11 cellular contexts compared by ENCODE assay signal in genomic region chr5:958701-959571, GRCh38. TPM values are rescaled to one million over a fixed set of nuclear protein-coding genes. Genes with fewer than 3 reads are reported as not detected.
DNase-seq lines count a peak whose midpoint lies in the region; ATAC-seq and TF ChIP-seq lines count a peak whose summit lies in the region.
"Had no signal": no experiment of that assay in that cellular context is flagged by ENCODE, and none has a peak within 500 bp of the region (broad histone marks: within the 10 kb centered on the region; RNA-seq: fewer than 3 reads in every experiment).

No MANE protein-coding gene starts in this region.

- H3K27me3 Mint-ChIP-seq in activated naive CD8-positive, alpha-beta T cell treated with anti-CD3 and anti-CD28 coated beads, Interleukin-2, amount 50 U/mL, for 24 hours, result peaks cover 32% of the 10 kb centered on the region
- H3K27me3 Mint-ChIP-seq in activated T-helper 1 cell treated with anti-CD3 and anti-CD28 coated beads, Interleukin-12 subunit alpha, Interleukin-12 subunit beta, Interleukin-2, Interleukin-4 antibody, amounts not matched to agents 30 ng/mL and 10 ng/mL and 1 ng/mL, durations not matched to agents 14 hours and 24 hours and 36 hours (ENCODE audit: insufficient read depth), result peaks cover 8% of the 10 kb centered on the region

- no peaks in the 10 kb centered on the region for H3K79me2 ChIP-seq in SK-N-SH (ENCODE audit: insufficient read depth)
- H3K79me2 ChIP-seq: parathyroid adenoma had no signal

- peaks cover 18 to 27% of the 10 kb centered on the region in 2 experiments; a peak in 3 of 4 replicates for H3K4me1 ChIP-seq in SK-N-SH (ENCODE audit: control insufficient read depth in 1 of 2, insufficient read depth in 2 of 2, low read depth in 1 of 2, low read length in 1 of 2)
- peaks cover 46% of the 10 kb centered on the region for H3K4me1 ChIP-seq in Panc1 (ENCODE audit: control insufficient read depth, insufficient read depth, low read length)
- peaks cover 0 to 39% of the 10 kb centered on the region in 2 donors for H3K4me1 ChIP-seq in right atrium auricular region
- H3K4me1 ChIP-seq in upper lobe of left lung, result peaks cover 17 to 36% (median 26%) of the 10 kb centered on the region in 4 donors
- H3K4me1 ChIP-seq: parathyroid adenoma had no signal

- H3K4me1 Mint-ChIP-seq in activated naive CD8-positive, alpha-beta T cell treated with anti-CD3 and anti-CD28 coated beads, Interleukin-2, amount 50 U/mL, for 24 hours, result peaks cover 44% of the 10 kb centered on the region
- peaks cover 25% of the 10 kb centered on the region for H3K4me1 Mint-ChIP-seq in activated T-helper 1 cell treated with anti-CD3 and anti-CD28 coated beads, Interleukin-12 subunit alpha, Interleukin-12 subunit beta, Interleukin-2, Interleukin-4 antibody, amounts not matched to agents 30 ng/mL and 10 ng/mL and 1 ng/mL, durations not matched to agents 14 hours and 24 hours and 36 hours (ENCODE audit: low read depth)

- no peaks in the 10 kb centered on the region for H3K9me3 Mint-ChIP-seq in activated naive CD8-positive, alpha-beta T cell treated with anti-CD3 and anti-CD28 coated beads, Interleukin-2, amount 50 U/mL, for 24 hours
- H3K9me3 Mint-ChIP-seq in activated T-helper 1 cell treated with anti-CD3 and anti-CD28 coated beads, Interleukin-12 subunit alpha, Interleukin-12 subunit beta, Interleukin-2, Interleukin-4 antibody, amounts not matched to agents 30 ng/mL and 10 ng/mL and 1 ng/mL, durations not matched to agents 14 hours and 24 hours and 36 hours, result no peaks in the 10 kb centered on the region

- no peaks in the 10 kb centered on the region; the same call in 1 of the 2 replicates for H3K27me3 ChIP-seq in SK-N-SH (ENCODE audit: insufficient read depth)
- no peaks in the 10 kb centered on the region for H3K27me3 ChIP-seq in Panc1 (ENCODE audit: control insufficient read depth, insufficient read depth, low read length)
- H3K27me3 ChIP-seq in right atrium auricular region, result no peaks in the 10 kb centered on the region
- H3K27me3 ChIP-seq in upper lobe of left lung, result no peaks in the 10 kb centered on the region

- H3K27ac ChIP-seq in SK-N-SH (ENCODE audit: low read depth in 2 of 2, low read length in 1 of 2) (no peak overlapping the region), Panc1 (ENCODE audit: low read length) (peak overlapping the region; percentile 85), right atrium auricular region (no peak overlapping the region), upper lobe of left lung (peak overlapping the region; percentile 59 to 85 (median 77))
- H3K27ac ChIP-seq: parathyroid adenoma had no signal

- TF ChIP-seq CTCF in SK-N-SH (IDR thresholded peaks at IDR 0.05), result no peak
- TF ChIP-seq CTCF in Panc1 (IDR thresholded peaks at IDR 0.05), result no peak
- no peak for TF ChIP-seq CTCF in right atrium auricular region (IDR thresholded peaks at IDR 0.05)
- no peak for TF ChIP-seq CTCF in upper lobe of left lung (IDR thresholded peaks at IDR 0.05)

- WGBS in SK-N-SH (ENCODE audit: low lambda C conversion rate), result 51% methylated on average over 36 of the region's 48 CpGs
- WGBS in upper lobe of left lung, 2 donors, result 65 to 82% methylated on average over 40 to 48 of the region's 48 CpGs

- H3K4me2 ChIP-seq in SK-N-SH, result no peak overlapping the region

- no peak for TF ChIP-seq RAD21 in SK-N-SH (IDR thresholded peaks at IDR 0.05; ENCODE audit: low read length)

- intact Hi-C loops in Panc1 (cut with micrococcal nuclease; ENCODE audit: unreplicated experiment), result no loop called here
- intact Hi-C loops in activated T-helper 1 cell treated with anti-CD3 and anti-CD28 coated beads, Interleukin-12 subunit alpha, Interleukin-12 subunit beta, Interleukin-2, Interleukin-4 antibody, amounts not matched to agents 30 ng/mL and 10 ng/mL and 1 ng/mL, durations not matched to agents 14 hours and 24 hours and 36 hours (cut with micrococcal nuclease), result no loop called here

- CTCF ChIA-PET in SK-N-SH (lab: Yijun Ruan, JAX) (no interaction called here), Panc1 (lab: Charles Lee) (interaction anchor here (0.6 kb wide), 1 partner anchor 9 kb away, joined by 3 read pairs; no protein-coding TSS in a partner anchor)

- H3K9me2 ChIP-seq in SK-N-SH, result no peaks in the 10 kb centered on the region

- in situ Hi-C loops in Panc1 (cut with HindIII; ENCODE audit: low pct_unique_long_range_greater_than_20kb, low sequenced_read_pairs), result no loop called here

- no TSS peak for BruUV-seq in Panc1 (replicated peaks; lab: Mats Ljungman, UMichigan)

- H3K27ac Mint-ChIP-seq in activated naive CD8-positive, alpha-beta T cell treated with anti-CD3 and anti-CD28 coated beads, Interleukin-2, amount 50 U/mL, for 24 hours, result no peak overlapping the region
- H3K27ac Mint-ChIP-seq in activated T-helper 1 cell treated with anti-CD3 and anti-CD28 coated beads, Interleukin-12 subunit alpha, Interleukin-12 subunit beta, Interleukin-2, Interleukin-4 antibody, amounts not matched to agents 30 ng/mL and 10 ng/mL and 1 ng/mL, durations not matched to agents 14 hours and 24 hours and 36 hours, result no peak overlapping the region
- H3K27ac Mint-ChIP-seq: B cell had no signal

- H3K4me3 Mint-ChIP-seq in activated naive CD8-positive, alpha-beta T cell treated with anti-CD3 and anti-CD28 coated beads, Interleukin-2, amount 50 U/mL, for 24 hours, result no peak overlapping the region
- H3K4me3 Mint-ChIP-seq in activated T-helper 1 cell treated with anti-CD3 and anti-CD28 coated beads, Interleukin-12 subunit alpha, Interleukin-12 subunit beta, Interleukin-2, Interleukin-4 antibody, amounts not matched to agents 30 ng/mL and 10 ng/mL and 1 ng/mL, durations not matched to agents 14 hours and 24 hours and 36 hours, result no peak overlapping the region
- H3K4me3 Mint-ChIP-seq: B cell had no signal

- TF ChIP-seq EP300 in SK-N-SH (IDR thresholded peaks at IDR 0.05; ENCODE audit: borderline replicate concordance in 1 of 2, low read depth in 1 of 2, low read length in 1 of 2), result no peak
- TF ChIP-seq EP300 in upper lobe of left lung (IDR thresholded peaks at IDR 0.05), result peak in 2 of 4 donors; percentile 42 to 60

- no peaks in the 10 kb centered on the region for H3K36me3 ChIP-seq in SK-N-SH (replicated peaks in 1 of 2; ENCODE audit: control insufficient read depth in 1 of 2, insufficient read depth in 2 of 2, low read length in 1 of 2)
- no peaks in the 10 kb centered on the region for H3K36me3 ChIP-seq in Panc1 (ENCODE audit: control insufficient read depth, insufficient read depth, low read length)
- no peaks in the 10 kb centered on the region for H3K36me3 ChIP-seq in right atrium auricular region
- no peaks in the 10 kb centered on the region for H3K36me3 ChIP-seq in upper lobe of left lung

- no peaks in the 10 kb centered on the region for H4K20me1 ChIP-seq in SK-N-SH (ENCODE audit: insufficient read depth)

- H3K9me3 ChIP-seq in SK-N-SH (no peaks in the 10 kb centered on the region), Panc1 (ENCODE audit: control insufficient read depth, insufficient read depth, low read depth, low read length) (no peaks in the 10 kb centered on the region), right atrium auricular region (no peaks in the 10 kb centered on the region), upper lobe of left lung (no peaks in the 10 kb centered on the region)

- no peak for ATAC-seq in SK-N-SH treated with all-trans-retinoic acid at 6 μM for 48 hours
- peak; percentile 53 for ATAC-seq in Panc1
- ATAC-seq in upper lobe of left lung (ENCODE audit: low FRiP score in 2 of 2), result peak; percentile 34 to 65
- no peak for ATAC-seq in activated naive CD8-positive, alpha-beta T cell treated with anti-CD3 and anti-CD28 coated beads, Interleukin-2, amount 50 U/mL, for 24 hours

- H3K9ac ChIP-seq in SK-N-SH, result no peak overlapping the region
- H3K9ac ChIP-seq: parathyroid adenoma had no signal

- H2AFZ ChIP-seq in SK-N-SH (ENCODE audit: low read depth), result no peak overlapping the region
- H2AFZ ChIP-seq: parathyroid adenoma had no signal

- TF ChIP-seq POLR2A in upper lobe of left lung (IDR thresholded peaks at IDR 0.05), result peak in 1 of 4 donors; percentile 14

- H3F3A ChIP-seq in SK-N-SH (replicated peaks; ENCODE audit: insufficient read depth), result no peaks in the 10 kb centered on the region

- DNase-seq in SK-N-SH, result peak; percentile 43
- DNase-seq in Panc1 (ENCODE audit: low read depth, low spot score), result peak; percentile 61
- DNase-seq in right atrium auricular region (ENCODE audit: low spot score), result peak; percentile 38
- DNase-seq in upper lobe of left lung, result peak; percentile 42 to 87
- DNase-seq in activated naive CD8-positive, alpha-beta T cell treated with anti-CD3 and anti-CD28 coated beads, Interleukin-2, amount 50 U/mL, for 24 hours, result no peak
- DNase-seq in NCI-H524 treated with DMSO at 0.1 percent for 48 hours (lab: John Stamatoyannopoulos, UW), result no peak
- DNase-seq in activated T-helper 1 cell treated with anti-CD3 and anti-CD28 coated beads, Interleukin-12 subunit alpha, Interleukin-12 subunit beta, Interleukin-2, Interleukin-4 antibody, amounts not matched to agents 30 ng/mL and 10 ng/mL and 1 ng/mL, durations not matched to agents 14 hours and 24 hours and 36 hours (ENCODE audit: low spot score), result no peak

- POLR2A ChIA-PET in SK-N-SH (lab: Yijun Ruan, JAX), result no interaction called here
- POLR2A ChIA-PET in Panc1 (lab: Charles Lee), result no interaction called here

- H3K36me3 Mint-ChIP-seq in activated naive CD8-positive, alpha-beta T cell treated with anti-CD3 and anti-CD28 coated beads, Interleukin-2, amount 50 U/mL, for 24 hours (ENCODE audit: low read depth), result no peaks in the 10 kb centered on the region
- no peaks in the 10 kb centered on the region for H3K36me3 Mint-ChIP-seq in activated T-helper 1 cell treated with anti-CD3 and anti-CD28 coated beads, Interleukin-12 subunit alpha, Interleukin-12 subunit beta, Interleukin-2, Interleukin-4 antibody, amounts not matched to agents 30 ng/mL and 10 ng/mL and 1 ng/mL, durations not matched to agents 14 hours and 24 hours and 36 hours (ENCODE audit: low read depth)

- H3K4me3 ChIP-seq in SK-N-SH (ENCODE audit: low read depth in 2 of 2, low read length in 1 of 2) (no peak overlapping the region), Panc1 (ENCODE audit: low read depth in 2 of 2, low read length in 2 of 2) (peak overlapping the region in 1 of 2 experiments; percentile 24; a peak in 2 of 4 replicates), right atrium auricular region (no peak overlapping the region), upper lobe of left lung (no peak overlapping the region)

TF ChIP-seq in SK-N-SH treated with all-trans-retinoic acid at 6 μM for 48 hours, 23 proteins besides CTCF, POLR2A, EP300 and RAD21 (continues in another document):
- TF ChIP-seq GLIS3 (CRISPR knock-in tag; IDR thresholded peaks at IDR 0.05), result no peak
- no peak for TF ChIP-seq ZFP30 (CRISPR knock-in tag; IDR thresholded peaks at IDR 0.05)

RNA-seq across cellular contexts. Expression of gene NKD2, which starts 49.7 kb away (rescaled TPM):
- polyA plus RNA-seq in SK-N-SH (2012; rRNA removed), result not detected in 2 replicates
- polyA plus RNA-seq in SK-N-SH (2012; cell fraction: cytosol; rRNA removed), result not detected in 2 replicates
- polyA plus RNA-seq in SK-N-SH (2012; cell fraction: nucleus; rRNA removed), result 0.06 TPM in 1 of 2 replicates, not detected in the other
- total RNA-seq in Panc1 (2021; ENCODE audit: unreplicated experiment), result 12.3 TPM
- polyA plus RNA-seq in Panc1 (2012; ENCODE audit: insufficient read length), result 28.7 TPM
- 1 to 10 TPM; 2.4 to 2.8 TPM for total RNA-seq in right atrium auricular region
- total RNA-seq in upper lobe of left lung, result 100 to 1,000 TPM in 1 of 6 donors, 10 to 100 TPM in 4, 1 to 10 TPM in 1; 8.9 to 126 (median 50.6) TPM
- total RNA-seq in activated T-helper 1 cell treated with anti-CD3 and anti-CD28 coated beads, Interleukin-12 subunit alpha, Interleukin-12 subunit beta, Interleukin-2, Interleukin-4 antibody, amounts not matched to agents 30 ng/mL and 10 ng/mL and 1 ng/mL, durations not matched to agents 14 hours and 24 hours and 36 hours, result 2.9 and 3.2 TPM in 2 replicates
- total RNA-seq: endothelial cell of umbilical vein had no signal

Comparison
In these comparisons a context has a peak if more than half of its experiments do, and no peak if none do; other contexts are left out.
1. DNase-seq: peak in SK-N-SH (single experiment), Panc1 (single experiment), right atrium auricular region (single experiment) and upper lobe of left lung (2 of 2); none in activated naive CD8-positive, alpha-beta T cell treated with anti-CD3 and anti-CD28 coated beads, Interleukin-2, amount 50 U/mL, for 24 hours (single experiment), NCI-H524 treated with DMSO at 0.1 percent for 48 hours (single experiment) and activated T-helper 1 cell treated with anti-CD3 and anti-CD28 coated beads, Interleukin-12 subunit alpha, Interleukin-12 subunit beta, Interleukin-2, Interleukin-4 antibody, amounts not matched to agents 30 ng/mL and 10 ng/mL and 1 ng/mL, durations not matched to agents 14 hours and 24 hours and 36 hours (single experiment).
2. H3K27ac ChIP-seq: peak in Panc1 (single experiment) and upper lobe of left lung (4 of 4); none in SK-N-SH (0 of 2) and right atrium auricular region (0 of 2).
3. ATAC-seq: peak in Panc1 (single experiment) and upper lobe of left lung (2 of 2); none in SK-N-SH treated with all-trans-retinoic acid at 6 μM for 48 hours (single experiment) and activated naive CD8-positive, alpha-beta T cell treated with anti-CD3 and anti-CD28 coated beads, Interleukin-2, amount 50 U/mL, for 24 hours (single experiment).